Comparison of ENCODE assay signal across 10 cellular contexts in genomic region chr7:45919947-45920542, GRCh38. TPM values are rescaled to one million over a fixed set of nuclear protein-coding genes. Genes with fewer than 3 reads are reported as not detected.
A peak's percentile ranks its signal among the peaks of the same experiment; 100 is the strongest.
DNase-seq lines count a peak whose midpoint lies in the region; ATAC-seq and TF ChIP-seq lines count a peak whose summit lies in the region.
"Had no signal": no experiment of that assay in that cellular context is flagged by ENCODE, and none has a peak within 500 bp of the region (broad histone marks: within the 10 kb centered on the region; RNA-seq: fewer than 3 reads in every experiment).

No MANE protein-coding gene starts in this region.

- no peaks in the 10 kb centered on the region for H3K36me3 Mint-ChIP-seq in activated naive CD4-positive, alpha-beta T cell treated with anti-CD3 and anti-CD28 coated beads, Interleukin-2, amount 50 U/mL, for 24 hours
- peaks cover 5% of the 10 kb centered on the region for H3K36me3 Mint-ChIP-seq in central memory CD8-positive, alpha-beta T cell (ENCODE audit: insufficient read depth)

- no peaks in the 10 kb centered on the region for H3K9me3 ChIP-seq in mesodermal cell (ENCODE audit: control insufficient read depth, low read length)

- no peak for ATAC-seq in central memory CD8-positive, alpha-beta T cell (replicated peaks; ENCODE audit: extremely low read depth, poor library complexity, severe bottlenecking)
- ATAC-seq in foreskin keratinocyte, result no peak

- H3K36me3 ChIP-seq in mesodermal cell (ENCODE audit: control insufficient read depth, insufficient read depth, low read length) (peaks cover 19% of the 10 kb centered on the region), urinary bladder (ENCODE audit: insufficient read depth) (peaks cover 2% of the 10 kb centered on the region)

- H3K4me1 ChIP-seq in mesodermal cell (ENCODE audit: control insufficient read depth, insufficient read depth, low read length, poor library complexity, severe bottlenecking) (peaks cover 29% of the 10 kb centered on the region), urinary bladder (ENCODE audit: insufficient read depth) (no peaks in the 10 kb centered on the region), foreskin keratinocyte (peaks cover 5% of the 10 kb centered on the region)

- H3K4me1 Mint-ChIP-seq in activated naive CD4-positive, alpha-beta T cell treated with anti-CD3 and anti-CD28 coated beads, Interleukin-2, amount 50 U/mL, for 24 hours, result peaks cover 26% of the 10 kb centered on the region
- peaks cover 13% of the 10 kb centered on the region for H3K4me1 Mint-ChIP-seq in central memory CD8-positive, alpha-beta T cell

- TF ChIP-seq CTCF in foreskin keratinocyte (conservative IDR thresholded peaks at IDR 0.05), result no peak

- DNase-seq in activated naive CD4-positive, alpha-beta T cell (lab: John Stamatoyannopoulos, UW), result no peak
- no peak for DNase-seq in central memory CD8-positive, alpha-beta T cell (ENCODE audit: low spot score in 2 of 2)
- DNase-seq in GDM1 (lab: John Stamatoyannopoulos, UW), result no peak
- no peak for DNase-seq in foreskin keratinocyte
- DNase-seq in HEK293T (ENCODE audit: extremely low spot score), result no peak
- DNase-seq: OCI-M1 had no signal

- no peak overlapping the region for H3K27ac Mint-ChIP-seq in activated naive CD4-positive, alpha-beta T cell treated with anti-CD3 and anti-CD28 coated beads, Interleukin-2, amount 50 U/mL, for 24 hours
- peak overlapping the region; percentile 41 for H3K27ac Mint-ChIP-seq in central memory CD8-positive, alpha-beta T cell (ENCODE audit: low read depth)

- H3K4me3 ChIP-seq in mesodermal cell (ENCODE audit: extremely low read depth, insufficient read depth, low read length, poor library complexity, severe bottlenecking), result peak overlapping the region; percentile 48
- H3K4me3 ChIP-seq in urinary bladder (ENCODE audit: low read depth, low read length), result peak overlapping the region; percentile 56

- peak overlapping the region; percentile 54 for H3K4me3 Mint-ChIP-seq in activated naive CD4-positive, alpha-beta T cell treated with anti-CD3 and anti-CD28 coated beads, Interleukin-2, amount 50 U/mL, for 24 hours
- H3K4me3 Mint-ChIP-seq in central memory CD8-positive, alpha-beta T cell, result peak overlapping the region; percentile 66

- peaks cover 65% of the 10 kb centered on the region for H3K27me3 ChIP-seq in foreskin keratinocyte

- H3K9me3 Mint-ChIP-seq in activated naive CD4-positive, alpha-beta T cell treated with anti-CD3 and anti-CD28 coated beads, Interleukin-2, amount 50 U/mL, for 24 hours, result no peaks in the 10 kb centered on the region
- H3K9me3 Mint-ChIP-seq in central memory CD8-positive, alpha-beta T cell, result no peaks in the 10 kb centered on the region

- POLR2A ChIA-PET in HEK293T (lab: Yijun Ruan, JAX), result no interaction called here

- no peak overlapping the region for H3K27ac ChIP-seq in mesodermal cell (ENCODE audit: low read depth, low read length, severe bottlenecking)
- no peak overlapping the region for H3K27ac ChIP-seq in urinary bladder (ENCODE audit: low read depth)
- H3K27ac ChIP-seq in foreskin keratinocyte, result no peak overlapping the region

- peaks cover 46% of the 10 kb centered on the region for H3K27me3 Mint-ChIP-seq in activated naive CD4-positive, alpha-beta T cell treated with anti-CD3 and anti-CD28 coated beads, Interleukin-2, amount 50 U/mL, for 24 hours
- H3K27me3 Mint-ChIP-seq in central memory CD8-positive, alpha-beta T cell, result peaks cover 66% of the 10 kb centered on the region

- 25 to 30% methylated on average over 14 to 22 of the region's 23 CpGs for WGBS in mesodermal cell (ENCODE audit: insufficient coverage in 2 of 2), 2 experiments
- 5% methylated on average over 23 of the region's 23 CpGs for WGBS in urinary bladder

- CTCF ChIA-PET in HEK293T (lab: Yijun Ruan, JAX), result no interaction called here

TF ChIP-seq in HEK293T, 16 proteins besides CTCF, POLR2A, EP300 and RAD21:
- TF ChIP-seq FOXM1 (IDR thresholded peaks at IDR 0.05; ENCODE audit: borderline replicate concordance) (no peak), PKNOX1 (IDR thresholded peaks at IDR 0.05) (no peak), SP1 (IDR thresholded peaks at IDR 0.05) (no peak), NFRKB (IDR thresholded peaks at IDR 0.05) (no peak), HDGF (IDR thresholded peaks at IDR 0.05; ENCODE audit: borderline replicate concordance) (no peak), SUZ12 (IDR thresholded peaks at IDR 0.05) (no peak), L3MBTL2 (conservative IDR thresholded peaks at IDR 0.05) (no peak), LEF1 (IDR thresholded peaks at IDR 0.05; ENCODE audit: borderline replicate concordance) (no peak), ARNT (IDR thresholded peaks at IDR 0.05) (no peak), CTBP1 (IDR thresholded peaks at IDR 0.05; ENCODE audit: borderline replicate concordance) (no peak), BHLHE40 (IDR thresholded peaks at IDR 0.05; ENCODE audit: borderline replicate concordance) (no peak), FOXA1 (IDR thresholded peaks at IDR 0.05) (no peak), ELF4 (IDR thresholded peaks at IDR 0.05) (no peak), TARDBP (IDR thresholded peaks at IDR 0.05) (no peak), ZNF384 (IDR thresholded peaks at IDR 0.05) (no peak), FOXK2 (IDR thresholded peaks at IDR 0.05) (no peak)

RNA-seq across cellular contexts. Expression of gene IGFBP3, which starts 1.0 kb away (rescaled TPM):
- polyA plus RNA-seq in mesodermal cell (2013, experiment 1 of 2), result 108 TPM
- polyA plus RNA-seq in mesodermal cell (2013, experiment 2 of 2), result 121 TPM
- total RNA-seq in urinary bladder (150 TPM), foreskin keratinocyte (0.58 and 0.63 TPM in 2 replicates)
- polyA plus RNA-seq in urinary bladder (183 TPM), foreskin keratinocyte (0.58 and 0.64 TPM in 2 replicates)

RNA-seq across cellular contexts. Expression of gene IGFBP1, which starts 31.8 kb away (rescaled TPM):
- polyA plus RNA-seq in mesodermal cell (2013, experiment 1 of 2), result 0.22 TPM
- polyA plus RNA-seq in mesodermal cell (2013, experiment 2 of 2), result not detected
- total RNA-seq in urinary bladder (not detected), foreskin keratinocyte (not detected in 2 replicates)
- polyA plus RNA-seq in urinary bladder (0.04 TPM), foreskin keratinocyte (not detected in 2 replicates)
- total RNA-seq: G401 had no signal

RNA-seq across cellular contexts. Expression of gene CCDC201, which starts 47.2 kb away (rescaled TPM):
- not detected for polyA plus RNA-seq in mesodermal cell (2013, experiment 1 of 2)
- polyA plus RNA-seq in mesodermal cell (2013, experiment 2 of 2), result not detected
- total RNA-seq in urinary bladder (not detected), foreskin keratinocyte (not detected in 2 replicates)
- polyA plus RNA-seq in urinary bladder (not detected), foreskin keratinocyte (not detected in 2 replicates)
- total RNA-seq: G401 had no signal

Comparison
In these comparisons a context has a peak if more than half of its experiments do, and no peak if none do; other contexts are left out.
1. RNA of gene IGFBP3, which starts 1.0 kb away (total RNA-seq): 150 TPM in urinary bladder (single experiment); 0.58 to 0.63 TPM in foreskin keratinocyte; every median in the first group is over 10 times any median in the second.